Comparison of ENCODE assay signal across 24 cellular contexts in the genomic region with DNA sequence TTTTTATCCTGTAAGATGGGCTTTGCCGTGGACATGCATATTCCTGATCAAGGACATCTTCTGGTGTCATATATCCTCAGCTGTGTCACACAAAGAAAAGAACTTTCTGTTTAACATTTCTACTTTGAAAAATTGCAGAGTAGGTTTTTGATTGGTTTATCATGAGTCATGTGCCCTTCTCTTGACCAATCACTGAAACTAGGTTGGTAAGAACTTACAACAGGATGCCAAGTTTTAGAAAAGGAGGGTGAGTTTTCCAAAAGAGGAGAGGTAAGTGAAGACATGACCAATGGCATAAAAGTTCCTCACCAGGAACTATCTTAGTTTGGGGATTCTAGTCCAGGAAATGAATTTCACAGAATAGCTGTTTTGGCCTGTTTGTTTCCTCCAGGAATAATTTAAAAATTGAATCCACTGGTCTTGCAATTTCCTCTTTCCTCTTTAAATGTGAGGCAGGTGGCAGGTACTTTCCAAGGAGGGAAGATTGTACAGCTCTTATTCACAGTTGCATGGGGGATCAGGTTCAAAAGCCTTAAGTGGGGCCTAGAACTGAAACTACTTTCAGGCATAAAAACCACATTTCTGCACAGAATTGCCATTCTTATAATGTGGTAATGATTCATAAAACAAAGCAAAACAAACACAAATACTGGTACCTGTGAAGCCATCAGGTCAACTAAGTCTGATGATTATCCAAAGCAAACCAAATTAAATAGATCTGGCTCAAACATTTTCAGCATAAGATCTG.
"Had no signal": no experiment of that assay in that cellular context is flagged by ENCODE, and none has a peak within 500 bp of the region (broad histone marks: within the 10 kb centered on the region; RNA-seq: fewer than 3 reads in every experiment).

No MANE protein-coding gene starts in this region.

- H3K27me3 Mint-ChIP-seq: activated CD4-positive, alpha-beta T cell treated with anti-CD3 and anti-CD28 coated beads, Interleukin-2, amount 10 ng/mL, durations not matched to agents 24 days and 14 days; activated naive CD4-positive, alpha-beta T cell treated with anti-CD3 and anti-CD28 coated beads, Interleukin-2, amount 50 U/mL, for 24 hours had no signal

- H3K4me3 ChIP-seq: gastrocnemius medialis, left ventricle myocardium inferior, tibial nerve, vagina had no signal

- FAIRE-seq: bronchial epithelial cell had no signal

- H3K36me3 ChIP-seq: gastrocnemius medialis, left ventricle myocardium inferior, tibial nerve, vagina had no signal

- H3K4me1 ChIP-seq: gastrocnemius medialis, left ventricle myocardium inferior, tibial nerve, vagina had no signal

- H3K9me3 ChIP-seq: gastrocnemius medialis, left ventricle myocardium inferior, tibial nerve, vagina had no signal

- H3K36me3 Mint-ChIP-seq: activated naive CD4-positive, alpha-beta T cell treated with anti-CD3 and anti-CD28 coated beads, Interleukin-2, amount 50 U/mL, for 24 hours had no signal

- H3K27ac ChIP-seq: gastrocnemius medialis, left ventricle myocardium inferior, tibial nerve, vagina had no signal

- ATAC-seq: activated CD8-positive, alpha-beta T cell treated with anti-CD3 and anti-CD28 coated beads, Interleukin-2, amount 10 ng/mL, durations not matched to agents 7 days and 5 days; activated T-cell treated with anti-CD3 and anti-CD28 coated beads, Interleukin-2, amount 50 U/mL, for 4 hours; esophagus mucosa; gastrocnemius medialis had no signal

- H3K9me3 Mint-ChIP-seq: activated T-cell treated with anti-CD3 and anti-CD28 coated beads, Interleukin-2, amount 50 U/mL, for 4 hours; nephron had no signal

- DNase-seq: activated CD4-positive, alpha-beta T cell treated with anti-CD3 and anti-CD28 coated beads, Interleukin-2, amount 10 ng/mL, durations not matched to agents 24 days and 14 days; activated CD8-positive, alpha-beta T cell treated with anti-CD3 and anti-CD28 coated beads, Interleukin-2, amount 10 ng/mL, durations not matched to agents 7 days and 5 days; activated effector memory CD4-positive, alpha-beta T cell treated with Interleukin-2 at 50 U/mL for 16 hours; activated T-cell treated with anti-CD3 and anti-CD28 coated beads, Interleukin-2, amount 50 U/mL, for 4 hours; cerebellar nuclear complex; cortex of kidney; gastrocnemius medialis; head of caudate nucleus; left ventricle myocardium inferior; mammary epithelial cell; midbrain; nucleus accumbens; stimulated activated CD4-positive, alpha-beta T cell treated with anti-CD3 and anti-CD28 coated beads, Interleukin-12 subunit alpha, Interleukin-12 subunit beta, amount 100 ng/mL, for 4 hours; stimulated activated CD4-positive, alpha-beta T cell treated with anti-CD3 and anti-CD28 coated beads, Interleukin-1b, Interleukin-23, amount 100 ng/mL, for 48 hours; stimulated activated CD8-positive, alpha-beta memory T cell treated with anti-CD3 and anti-CD28 coated beads, Interleukin-4, amount 100 ng/mL, for 48 hours; stimulated activated naive CD4-positive, alpha-beta T cell; substantia nigra; T1000 had no signal

- H3K4me1 Mint-ChIP-seq: activated CD4-positive, alpha-beta T cell treated with anti-CD3 and anti-CD28 coated beads, Interleukin-2, amount 10 ng/mL, durations not matched to agents 24 days and 14 days; activated naive CD4-positive, alpha-beta T cell treated with anti-CD3 and anti-CD28 coated beads, Interleukin-2, amount 50 U/mL, for 24 hours; nephron had no signal

- H3K4me3 Mint-ChIP-seq: activated CD4-positive, alpha-beta T cell treated with anti-CD3 and anti-CD28 coated beads, Interleukin-2, amount 10 ng/mL, durations not matched to agents 24 days and 14 days; activated CD8-positive, alpha-beta T cell treated with anti-CD3 and anti-CD28 coated beads, Interleukin-2, amount 10 ng/mL, durations not matched to agents 7 days and 5 days; activated naive CD4-positive, alpha-beta T cell treated with anti-CD3 and anti-CD28 coated beads, Interleukin-2, amount 50 U/mL, for 24 hours; activated T-cell treated with anti-CD3 and anti-CD28 coated beads, Interleukin-2, amount 50 U/mL, for 4 hours; nephron had no signal

- H3K27me3 ChIP-seq: gastrocnemius medialis, tibial nerve, vagina had no signal

- H3K27ac Mint-ChIP-seq: activated CD4-positive, alpha-beta T cell treated with anti-CD3 and anti-CD28 coated beads, Interleukin-2, amount 10 ng/mL, durations not matched to agents 24 days and 14 days; activated CD8-positive, alpha-beta T cell treated with anti-CD3 and anti-CD28 coated beads, Interleukin-2, amount 10 ng/mL, durations not matched to agents 7 days and 5 days; activated naive CD4-positive, alpha-beta T cell treated with anti-CD3 and anti-CD28 coated beads, Interleukin-2, amount 50 U/mL, for 24 hours; nephron had no signal
